Comparison of ENCODE assay signal across 8 cellular contexts in genomic region chr5:35618297-35618636, GRCh38. TPM values are rescaled to one million over a fixed set of nuclear protein-coding genes. Genes with fewer than 3 reads are reported as not detected.
A peak's percentile ranks its signal among the peaks of the same experiment; 100 is the strongest.
DNase-seq lines count a peak whose midpoint lies in the region; ATAC-seq and TF ChIP-seq lines count a peak whose summit lies in the region.

No MANE protein-coding gene starts in this region.

- peak overlapping the region; percentile 86 for H3K27ac Mint-ChIP-seq in T-helper 17 cell

- no peaks in the 10 kb centered on the region for H3K27me3 Mint-ChIP-seq in T-helper 17 cell

- ATAC-seq in T-helper 17 cell = no peak
- ATAC-seq in heart left ventricle = peak in 1 of 4 donors; percentile 5
- ATAC-seq in psoas muscle = peak in 1 of 4 donors; percentile 27
- no peak for ATAC-seq in HG03159 (IDR thresholded peaks at IDR 0.05; ENCODE audit: unreplicated experiment)
- ATAC-seq in HG03108 (IDR thresholded peaks at IDR 0.05; ENCODE audit: unreplicated experiment) = no peak
- ATAC-seq in HG03039 (IDR thresholded peaks at IDR 0.05; ENCODE audit: unreplicated experiment) = no peak

- H3K36me3 ChIP-seq in heart left ventricle = no peaks in the 10 kb centered on the region
- no peaks in the 10 kb centered on the region for H3K36me3 ChIP-seq in psoas muscle (ENCODE audit: insufficient read depth in 1 of 2, low read depth in 1 of 2)

- no peaks in the 10 kb centered on the region for H3K27me3 ChIP-seq in heart left ventricle
- H3K27me3 ChIP-seq in psoas muscle (ENCODE audit: insufficient read depth in 3 of 3, low read length in 2 of 3) = no peaks in the 10 kb centered on the region

- H3K27ac ChIP-seq in heart left ventricle = peak overlapping the region in 2 of 12 donors; percentile 18 to 39
- no peak overlapping the region for H3K27ac ChIP-seq in psoas muscle

- 3 to 11% (median 5%) methylated on average over 5 of the region's 5 CpGs for WGBS in heart left ventricle, 4 donors
- 2 to 3% (median 2%) methylated on average over 5 of the region's 5 CpGs for WGBS in psoas muscle, 3 donors

- H3K4me3 ChIP-seq in heart left ventricle (peak overlapping the region; percentile 57 to 86 (median 78)), psoas muscle (peak overlapping the region; percentile 80)

- H3K9me3 ChIP-seq in T-helper 17 cell (ENCODE audit: control insufficient read depth, low read length, poor library complexity, severe bottlenecking) (no peaks in the 10 kb centered on the region), heart left ventricle (peaks cover 0 to 15% (median 0%) of the 10 kb centered on the region in 12 donors), psoas muscle (peaks cover 3% of the 10 kb centered on the region)

- peak overlapping the region; percentile 84 for H3K4me3 Mint-ChIP-seq in T-helper 17 cell

- no peak for TF ChIP-seq POLR2A in heart left ventricle (IDR thresholded peaks at IDR 0.05)

- TF ChIP-seq CTCF in heart left ventricle (IDR thresholded peaks at IDR 0.05) = no peak
- no peak for TF ChIP-seq CTCF in psoas muscle (IDR thresholded peaks at IDR 0.05)

- intact Hi-C loops in heart left ventricle (cut with DNase I) = loop anchor here in 7 of 10 donors (5.0 to 10.0 kb wide), 3 partner anchors 304 to 309 kb away; no protein-coding TSS in a partner anchor
- intact Hi-C loops in psoas muscle (cut with DNase I) = loop anchor here in 1 of 2 donors (10.0 kb wide), 1 partner anchor 307 kb away; no protein-coding TSS in a partner anchor

- DNase-seq in ELR (ENCODE audit: low read depth) = peak; percentile 35
- no peak for DNase-seq in T-helper 17 cell
- DNase-seq in heart left ventricle = no peak
- no peak for DNase-seq in psoas muscle
- no peak for DNase-seq in NK-92 (lab: John Stamatoyannopoulos, UW; ENCODE audit: unreplicated experiment)

- H3K4me1 ChIP-seq in heart left ventricle = peaks cover 0 to 17% (median 7%) of the 10 kb centered on the region in 12 donors
- no peaks in the 10 kb centered on the region for H3K4me1 ChIP-seq in psoas muscle

- H3K36me3 Mint-ChIP-seq in T-helper 17 cell (ENCODE audit: low read depth) = peaks cover 2% of the 10 kb centered on the region

- H3K4me1 Mint-ChIP-seq in T-helper 17 cell = peaks cover 34% of the 10 kb centered on the region

RNA-seq across cellular contexts. Expression of gene SPEF2, which starts 0.6 kb away (rescaled TPM):
- total RNA-seq in T-helper 17 cell = 1 to 10 TPM; 4.5 to 8.3 TPM
- total RNA-seq in heart left ventricle = 1 to 10 TPM in 6 of 9 donors, under 1 TPM in 3; 0.69 to 4.1 (median 1.5) TPM
- under 1 TPM; 0.46 to 0.60 TPM for polyA plus RNA-seq in heart left ventricle
- total RNA-seq in psoas muscle = under 1 TPM; 0.27 to 0.71 (median 0.66) TPM
- under 1 TPM; 0.13 to 0.56 (median 0.32) TPM for polyA plus RNA-seq in psoas muscle
